26 cellular contexts compared by ENCODE assay signal in the genomic region with DNA sequence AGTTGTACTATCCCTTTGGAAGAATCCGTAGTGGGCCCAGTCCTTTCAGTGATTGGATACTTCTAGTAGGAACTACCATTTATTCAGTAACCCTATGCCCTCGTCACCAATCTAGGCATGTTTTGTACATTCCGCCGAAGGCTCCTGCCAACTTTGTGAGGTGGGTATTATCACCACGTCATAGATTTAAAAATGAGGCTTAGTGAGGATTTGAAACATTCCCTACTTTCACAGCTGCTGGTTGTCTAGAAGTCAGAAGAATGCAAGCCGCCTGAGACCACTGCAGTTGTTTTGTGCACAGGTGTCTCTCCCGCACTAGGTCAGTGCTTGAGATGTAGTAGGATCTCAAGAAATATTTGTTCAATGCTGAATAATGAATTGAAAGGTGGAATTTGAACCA. TPM values are rescaled to one million over a fixed set of nuclear protein-coding genes. Genes with fewer than 3 reads are reported as not detected.
"Had no signal": no experiment of that assay in that cellular context is flagged by ENCODE, and none has a peak within 500 bp of the region (broad histone marks: within the 10 kb centered on the region; RNA-seq: fewer than 3 reads in every experiment).

No MANE protein-coding gene starts in this region.

- H3K27me3 ChIP-seq: neural progenitor cell, neutrophil, sigmoid colon, transverse colon, upper lobe of left lung, vagina had no signal

- H3K27ac ChIP-seq: left ventricle myocardium inferior, neutrophil, sigmoid colon, transverse colon, upper lobe of left lung, vagina had no signal

- H3K27ac Mint-ChIP-seq: naive thymus-derived CD8-positive, alpha-beta T cell; neural progenitor cell; progenitor cell of endocrine pancreas; stimulated activated memory B cell treated with anti-CD40 and anti-IgM and Interleukin-4, amounts not matched to agents 10 μg/mL and 1 μg/mL and 100 μg/mL, for 72 hours; stimulated activated naive CD8-positive, alpha-beta T cell treated with anti-CD3 and anti-CD28 coated beads, Interleukin-15, amount 100 ng/mL, for 72 hours had no signal

- H3K4me2 ChIP-seq: neural progenitor cell, smooth muscle cell had no signal

- H3K4me1 ChIP-seq: left ventricle myocardium inferior, neural progenitor cell, sigmoid colon, transverse colon, upper lobe of left lung, vagina had no signal

- H2AFZ ChIP-seq: neural progenitor cell had no signal

- H3K9ac ChIP-seq: neural progenitor cell had no signal

- FAIRE-seq: keratinocyte had no signal

- H3K36me3 ChIP-seq: left ventricle myocardium inferior, neural progenitor cell, neutrophil, sigmoid colon, transverse colon, upper lobe of left lung, vagina had no signal

- H3K9me3 ChIP-seq: left ventricle myocardium inferior, mucosa of descending colon, neutrophil, sigmoid colon, transverse colon, upper lobe of left lung, vagina had no signal

- DNase-seq: head of caudate nucleus; left ventricle myocardium inferior; midbrain; mucosa of descending colon; naive thymus-derived CD8-positive, alpha-beta T cell; nephron progenitor cell; occipital lobe; right cardiac atrium; sigmoid colon; stimulated activated CD4-positive, alpha-beta T cell treated with anti-CD3 and anti-CD28 coated beads, Interleukin-1b, Interleukin-23, amount 100 ng/mL, for 48 hours; stimulated activated CD4-positive, alpha-beta T cell treated with anti-CD3 and anti-CD28 coated beads, Interleukin-2, amount 100 ng/mL, for 48 hours; stimulated activated CD4-positive, alpha-beta T cell treated with anti-CD3 and anti-CD28 coated beads, Interleukin-4, amount 100 ng/mL, for 4 hours; stimulated activated CD8-positive, alpha-beta memory T cell treated with anti-CD3 and anti-CD28 coated beads, Interleukin-4, amount 100 ng/mL, for 48 hours; stimulated activated naive CD4-positive, alpha-beta T cell treated with Interleukin-2 at 50 U/mL for 16 hours; stimulated activated naive CD8-positive, alpha-beta T cell treated with anti-CD3 and anti-CD28 coated beads, Interleukin-15, amount 100 ng/mL, for 72 hours; substantia nigra; transverse colon; upper lobe of left lung had no signal

- ATAC-seq: mucosa of descending colon; naive thymus-derived CD8-positive, alpha-beta T cell; right cardiac atrium; stimulated activated memory B cell treated with anti-CD40 and anti-IgM and Interleukin-4, amounts not matched to agents 10 μg/mL and 1 μg/mL and 100 μg/mL, for 72 hours; stimulated activated naive CD8-positive, alpha-beta T cell treated with anti-CD3 and anti-CD28 coated beads, Interleukin-15, amount 100 ng/mL, for 72 hours had no signal

- H3K36me3 Mint-ChIP-seq: naive thymus-derived CD8-positive, alpha-beta T cell; neural progenitor cell; stimulated activated memory B cell treated with anti-CD40 and anti-IgM and Interleukin-4, amounts not matched to agents 10 μg/mL and 1 μg/mL and 100 μg/mL, for 72 hours had no signal

- H3K9me3 Mint-ChIP-seq: nephron progenitor cell; neural progenitor cell; stimulated activated memory B cell treated with anti-CD40 and anti-IgM and Interleukin-4, amounts not matched to agents 10 μg/mL and 1 μg/mL and 100 μg/mL, for 72 hours; stimulated activated naive CD8-positive, alpha-beta T cell treated with anti-CD3 and anti-CD28 coated beads, Interleukin-15, amount 100 ng/mL, for 72 hours had no signal

- H3K27me3 Mint-ChIP-seq: stimulated activated memory B cell treated with anti-CD40 and anti-IgM and Interleukin-4, amounts not matched to agents 10 μg/mL and 1 μg/mL and 100 μg/mL, for 72 hours had no signal

- H3K4me1 Mint-ChIP-seq: naive thymus-derived CD8-positive, alpha-beta T cell; nephron progenitor cell; stimulated activated memory B cell treated with anti-CD40 and anti-IgM and Interleukin-4, amounts not matched to agents 10 μg/mL and 1 μg/mL and 100 μg/mL, for 72 hours; stimulated activated naive CD8-positive, alpha-beta T cell treated with anti-CD3 and anti-CD28 coated beads, Interleukin-15, amount 100 ng/mL, for 72 hours had no signal

- H3K4me3 ChIP-seq: left ventricle myocardium inferior, lung, mucosa of descending colon, neural progenitor cell, sigmoid colon, smooth muscle cell, transverse colon, upper lobe of left lung, vagina had no signal

- H3K4me3 Mint-ChIP-seq: naive thymus-derived CD8-positive, alpha-beta T cell; nephron progenitor cell; neural progenitor cell; stimulated activated memory B cell treated with anti-CD40 and anti-IgM and Interleukin-4, amounts not matched to agents 10 μg/mL and 1 μg/mL and 100 μg/mL, for 72 hours; stimulated activated naive CD8-positive, alpha-beta T cell treated with anti-CD3 and anti-CD28 coated beads, Interleukin-15, amount 100 ng/mL, for 72 hours had no signal

RNA-seq across cellular contexts. Expression of a gene that starts 32.6 kb away (rescaled TPM):
- polyA plus RNA-seq: naive thymus-derived CD8-positive, alpha-beta T cell had no signal
